8 cellular contexts compared by ENCODE assay signal in the genomic region with DNA sequence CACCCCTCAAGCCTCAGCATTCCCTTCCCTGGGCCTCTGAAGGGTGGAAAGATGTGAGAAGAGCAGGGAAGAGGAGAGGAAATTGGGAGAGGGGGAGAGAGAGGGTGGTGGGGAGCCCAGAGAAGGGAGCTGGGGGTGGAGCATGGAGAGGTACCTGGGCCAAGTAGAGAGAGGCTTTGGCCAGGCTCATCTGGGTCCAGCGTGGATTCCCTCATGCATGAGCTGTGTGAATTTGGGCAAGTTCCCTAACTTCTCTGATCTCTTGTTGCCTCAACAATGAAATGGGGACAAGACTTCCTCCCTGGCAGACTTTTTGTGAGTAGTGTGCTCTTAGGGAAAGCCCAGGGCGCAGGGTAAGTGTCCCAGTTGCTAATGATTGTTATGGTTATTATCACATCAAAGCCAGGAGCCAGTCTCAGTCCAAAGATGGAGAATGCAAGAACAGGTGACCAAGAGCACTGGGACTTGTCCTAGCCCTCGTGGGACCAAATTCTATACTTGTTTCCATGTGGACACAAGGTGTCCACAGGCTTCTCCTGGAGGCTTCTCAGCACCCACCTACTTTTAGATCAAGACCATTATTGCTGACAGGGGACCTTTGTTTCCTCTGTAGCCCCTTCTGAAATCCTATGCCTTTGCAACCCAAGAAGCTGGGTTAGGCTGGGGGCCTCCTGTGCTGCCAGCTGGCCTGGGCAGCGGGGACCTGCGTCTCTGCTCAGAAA. TPM values are rescaled to one million over a fixed set of nuclear protein-coding genes. Genes with fewer than 3 reads are reported as not detected.
A peak's percentile ranks its signal among the peaks of the same experiment; 100 is the strongest.
DNase-seq lines count a peak whose midpoint lies in the region; ATAC-seq and TF ChIP-seq lines count a peak whose summit lies in the region.

No MANE protein-coding gene starts in this region.

- no peak for DNase-seq in activated naive CD4-positive, alpha-beta T cell treated with anti-CD3 and anti-CD28 coated beads, Interleukin-2, amount 10 ng/mL, durations not matched to agents 7 days and 5 days
- DNase-seq in activated naive CD4-positive, alpha-beta T cell treated with anti-CD3 and anti-CD28 coated beads, Interleukin-2, amount 50 U/mL, for 16 hours = no peak
- no peak for DNase-seq in colonic mucosa
- no peak for DNase-seq in naive thymus-derived CD8-positive, alpha-beta T cell
- no peak for DNase-seq in GF-D8 (lab: John Stamatoyannopoulos, UW)

- peak overlapping the region; percentile 79 for H3K27ac ChIP-seq in colonic mucosa
- H3K27ac ChIP-seq in urinary bladder (ENCODE audit: low read depth) = peak overlapping the region; percentile 74

- H3K27ac Mint-ChIP-seq in activated naive CD4-positive, alpha-beta T cell treated with anti-CD3 and anti-CD28 coated beads, Interleukin-2, amount 10 ng/mL, durations not matched to agents 7 days and 5 days = peak overlapping the region; percentile 81
- peak overlapping the region; percentile 85 to 99 (median 94) for H3K27ac Mint-ChIP-seq in naive thymus-derived CD8-positive, alpha-beta T cell

- peak overlapping the region; percentile 30 to 70 for H3K9ac ChIP-seq in colonic mucosa (ENCODE audit: low read depth in 2 of 2, low read length in 2 of 2)

- no peaks in the 10 kb centered on the region for H3K9me3 Mint-ChIP-seq in activated naive CD4-positive, alpha-beta T cell treated with anti-CD3 and anti-CD28 coated beads, Interleukin-2, amount 10 ng/mL, durations not matched to agents 7 days and 5 days
- H3K9me3 Mint-ChIP-seq in naive thymus-derived CD8-positive, alpha-beta T cell = no peaks in the 10 kb centered on the region

- H3K36me3 ChIP-seq in colonic mucosa (no peaks in the 10 kb centered on the region), urinary bladder (ENCODE audit: insufficient read depth) (no peaks in the 10 kb centered on the region)

- no peaks in the 10 kb centered on the region for H3K9me3 ChIP-seq in colonic mucosa

- WGBS in urinary bladder = 44% methylated on average over 5 of the region's 5 CpGs

- H3K4me3 Mint-ChIP-seq in activated naive CD4-positive, alpha-beta T cell treated with anti-CD3 and anti-CD28 coated beads, Interleukin-2, amount 10 ng/mL, durations not matched to agents 7 days and 5 days = no peak overlapping the region
- H3K4me3 Mint-ChIP-seq in naive thymus-derived CD8-positive, alpha-beta T cell = peak overlapping the region; percentile 54 to 88 (median 77)

- TF ChIP-seq CTCF in colonic mucosa (IDR thresholded peaks at IDR 0.05) = no peak

- CTCF ChIA-PET in activated naive CD4-positive, alpha-beta T cell treated with anti-CD3 and anti-CD28 coated beads, Interleukin-2, amount 10 ng/mL, durations not matched to agents 7 days and 5 days (lab: Charles Lee) = interaction anchor here (0.6 to 2.4 kb wide), 3 partner anchors 8 to 58 kb away, joined by 3 to 11 read pairs (median 3); no protein-coding TSS in a partner anchor

- POLR2A ChIA-PET in naive thymus-derived CD8-positive, alpha-beta T cell (lab: Charles Lee) = interaction anchor here (0.6 to 8.2 kb wide), 13 partner anchors 8 to 186 kb away, joined by 3 to 106 read pairs (median 5); partner anchors contain the start of gene IL6R

- ATAC-seq in naive thymus-derived CD8-positive, alpha-beta T cell = peak in 1 of 2 donors; percentile 6
- ATAC-seq in HG03108 (IDR thresholded peaks at IDR 0.05; ENCODE audit: unreplicated experiment) (no peak), HG02840 (IDR thresholded peaks at IDR 0.05; ENCODE audit: low FRiP score, unreplicated experiment) (no peak)

- H3K27me3 Mint-ChIP-seq in activated naive CD4-positive, alpha-beta T cell treated with anti-CD3 and anti-CD28 coated beads, Interleukin-2, amount 10 ng/mL, durations not matched to agents 7 days and 5 days = no peaks in the 10 kb centered on the region
- no peaks in the 10 kb centered on the region for H3K27me3 Mint-ChIP-seq in naive thymus-derived CD8-positive, alpha-beta T cell

- H3K4me1 ChIP-seq in colonic mucosa = peaks cover 23% of the 10 kb centered on the region
- H3K4me1 ChIP-seq in urinary bladder (ENCODE audit: insufficient read depth) = no peaks in the 10 kb centered on the region

- H3K27me3 ChIP-seq in colonic mucosa = no peaks in the 10 kb centered on the region

- H3K4me1 Mint-ChIP-seq in activated naive CD4-positive, alpha-beta T cell treated with anti-CD3 and anti-CD28 coated beads, Interleukin-2, amount 10 ng/mL, durations not matched to agents 7 days and 5 days = peaks cover 45% of the 10 kb centered on the region
- H3K4me1 Mint-ChIP-seq in naive thymus-derived CD8-positive, alpha-beta T cell = peaks cover 40 to 84% (median 76%) of the 10 kb centered on the region in 4 donors

- H3K36me3 Mint-ChIP-seq in activated naive CD4-positive, alpha-beta T cell treated with anti-CD3 and anti-CD28 coated beads, Interleukin-2, amount 10 ng/mL, durations not matched to agents 7 days and 5 days = no peaks in the 10 kb centered on the region
- peaks cover 0 to 22% (median 0%) of the 10 kb centered on the region in 3 donors for H3K36me3 Mint-ChIP-seq in naive thymus-derived CD8-positive, alpha-beta T cell

- intact Hi-C loops in colonic mucosa (cut with DNase I) = no loop called here

- H3K4me3 ChIP-seq in colonic mucosa (no peak overlapping the region), urinary bladder (ENCODE audit: low read depth, low read length) (no peak overlapping the region)

RNA-seq across cellular contexts. Expression of gene IL6R, which starts 13.9 kb away (rescaled TPM):
- total RNA-seq in colonic mucosa (10 to 100 TPM; 31.7 to 38.2 TPM), urinary bladder (8.1 TPM)
- total RNA-seq in naive thymus-derived CD8-positive, alpha-beta T cell = 10 to 100 TPM; 44.4 to 49.9 TPM
- polyA plus RNA-seq in naive thymus-derived CD8-positive, alpha-beta T cell = 10 to 100 TPM; 20.1 to 44.1 (median 28.4) TPM
- polyA plus RNA-seq in urinary bladder = 6.5 TPM
